In the genomic region with DNA sequence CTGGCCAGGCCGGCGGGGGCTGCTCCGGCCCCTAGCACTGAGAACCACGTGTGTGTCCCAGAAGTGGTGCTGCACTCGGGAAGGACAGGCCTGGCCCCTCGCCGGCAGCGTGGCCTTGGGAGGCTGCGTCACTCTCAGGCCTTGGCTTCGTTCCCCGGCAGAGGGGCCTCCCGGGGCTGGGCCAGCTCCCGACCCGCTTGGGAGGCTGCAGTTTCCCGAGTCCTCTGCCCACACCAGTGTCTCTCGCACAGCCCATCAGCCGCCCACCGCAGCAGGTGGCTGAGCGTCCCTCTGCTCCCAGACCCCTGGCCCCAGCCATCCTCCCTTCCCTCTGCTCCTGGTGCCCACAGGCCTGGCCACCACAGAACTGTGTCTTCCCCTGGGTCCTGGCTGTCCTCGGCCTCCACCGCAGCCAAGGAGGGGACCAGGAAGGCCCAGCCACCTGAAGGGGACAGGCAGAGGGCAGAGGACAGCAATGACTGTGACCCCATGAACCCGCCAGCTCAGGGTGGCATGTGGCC, we compare ENCODE assay signal across 14 cellular contexts. TPM values are rescaled to one million over a fixed set of nuclear protein-coding genes. Genes with fewer than 3 reads are reported as not detected.
"Had no signal": no experiment of that assay in that cellular context is flagged by ENCODE, and none has a peak within 500 bp of the region (broad histone marks: within the 10 kb centered on the region; RNA-seq: fewer than 3 reads in every experiment).

No MANE protein-coding gene starts in this region.

- H3K36me3 ChIP-seq: ascending aorta, gastrocnemius medialis, thoracic aorta had no signal

- ATAC-seq: activated CD8-positive, alpha-beta T cell treated with anti-CD3 and anti-CD28 coated beads, Interleukin-2, amount 10 ng/mL, durations not matched to agents 7 days and 5 days; gastrocnemius medialis; left lobe of liver; sciatic nerve; stimulated activated naive CD8-positive, alpha-beta T cell treated with anti-CD3 and anti-CD28 coated beads, Interleukin-15, amount 100 ng/mL, for 72 hours; T-helper 17 cell had no signal

- H3K4me1 ChIP-seq: ascending aorta, gastrocnemius medialis had no signal

- H3K27ac ChIP-seq: ascending aorta, dorsolateral prefrontal cortex, gastrocnemius medialis, heart right ventricle, thoracic aorta had no signal

- H3K4me3 ChIP-seq: ascending aorta, dorsolateral prefrontal cortex, gastrocnemius medialis, heart right ventricle, thoracic aorta had no signal

- DNase-seq: activated CD4-positive, alpha-beta T cell treated with anti-CD3 and anti-CD28 coated beads for 48 hours; activated CD8-positive, alpha-beta T cell treated with anti-CD3 and anti-CD28 coated beads, Interleukin-2, amount 10 ng/mL, durations not matched to agents 7 days and 5 days; endodermal cell; gastrocnemius medialis; heart right ventricle; mesenchymal stem cell; natural killer cell; stimulated activated naive CD8-positive, alpha-beta T cell treated with anti-CD3 and anti-CD28 coated beads, Interleukin-15, amount 100 ng/mL, for 72 hours; T-helper 17 cell had no signal

- H3K27me3 ChIP-seq: ascending aorta, dorsolateral prefrontal cortex had no signal

RNA-seq across cellular contexts. Expression of a gene that starts 10.9 kb away (rescaled TPM):
- total RNA-seq: natural killer cell had no signal
